In the genomic region with DNA sequence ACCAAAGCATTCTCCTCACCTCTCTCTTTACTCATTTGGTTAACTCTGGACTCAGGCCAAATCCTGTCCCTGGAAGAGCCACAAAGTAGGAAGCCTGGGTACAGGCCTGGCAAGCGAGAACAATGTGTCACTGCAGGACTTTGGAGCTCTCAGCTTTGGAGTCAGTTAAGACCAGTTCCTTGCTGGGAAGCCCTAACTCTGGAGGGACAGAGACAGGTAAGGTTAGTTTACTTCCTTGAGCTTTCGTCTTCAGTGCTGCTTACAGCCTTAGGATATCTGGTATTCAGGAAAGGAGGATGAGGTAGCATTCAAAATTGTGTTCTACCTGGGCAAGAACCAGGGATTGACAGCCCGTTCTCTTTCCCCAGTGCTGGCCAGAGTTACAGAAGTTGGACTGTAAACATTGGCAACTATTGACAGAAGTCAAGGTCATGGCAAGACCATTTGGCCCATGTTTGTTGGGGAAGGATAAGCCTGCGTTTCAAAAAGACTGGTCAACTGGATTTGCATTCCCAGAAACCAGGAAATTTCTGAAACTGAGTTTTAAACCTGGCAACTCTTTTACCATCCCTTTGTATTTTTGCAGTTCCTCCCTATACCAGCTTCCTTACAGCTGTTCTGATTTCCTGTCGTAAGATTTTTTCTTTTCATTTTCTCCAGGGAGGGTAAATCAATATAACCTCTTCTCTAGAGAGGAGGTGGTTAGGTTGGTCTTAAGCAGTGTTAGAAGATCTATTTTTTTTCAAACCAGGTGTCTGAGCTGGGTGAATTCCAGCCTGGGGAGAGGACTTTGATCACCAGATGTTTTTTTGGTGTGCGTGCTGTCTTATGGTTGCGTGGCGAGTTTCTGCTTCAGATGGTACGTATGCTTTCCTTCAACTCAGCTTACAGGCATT, we compare ENCODE assay signal across 1 cellular context.
TF ChIP-seq lines count a peak whose summit lies in the region.

A gene with protein sequence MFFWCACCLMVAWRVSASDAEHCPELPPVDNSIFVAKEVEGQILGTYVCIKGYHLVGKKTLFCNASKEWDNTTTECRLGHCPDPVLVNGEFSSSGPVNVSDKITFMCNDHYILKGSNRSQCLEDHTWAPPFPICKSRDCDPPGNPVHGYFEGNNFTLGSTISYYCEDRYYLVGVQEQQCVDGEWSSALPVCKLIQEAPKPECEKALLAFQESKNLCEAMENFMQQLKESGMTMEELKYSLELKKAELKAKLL (plus strand): TSS at position 130 of the 896 bp plus-strand sequence. CDS start 672 bp downstream, at position 802.

TF ChIP-seq in HepG2, 621 proteins besides CTCF, POLR2A, EP300 and RAD21 (continued from another document and continues in another):
- TF ChIP-seq, protein P1, sequence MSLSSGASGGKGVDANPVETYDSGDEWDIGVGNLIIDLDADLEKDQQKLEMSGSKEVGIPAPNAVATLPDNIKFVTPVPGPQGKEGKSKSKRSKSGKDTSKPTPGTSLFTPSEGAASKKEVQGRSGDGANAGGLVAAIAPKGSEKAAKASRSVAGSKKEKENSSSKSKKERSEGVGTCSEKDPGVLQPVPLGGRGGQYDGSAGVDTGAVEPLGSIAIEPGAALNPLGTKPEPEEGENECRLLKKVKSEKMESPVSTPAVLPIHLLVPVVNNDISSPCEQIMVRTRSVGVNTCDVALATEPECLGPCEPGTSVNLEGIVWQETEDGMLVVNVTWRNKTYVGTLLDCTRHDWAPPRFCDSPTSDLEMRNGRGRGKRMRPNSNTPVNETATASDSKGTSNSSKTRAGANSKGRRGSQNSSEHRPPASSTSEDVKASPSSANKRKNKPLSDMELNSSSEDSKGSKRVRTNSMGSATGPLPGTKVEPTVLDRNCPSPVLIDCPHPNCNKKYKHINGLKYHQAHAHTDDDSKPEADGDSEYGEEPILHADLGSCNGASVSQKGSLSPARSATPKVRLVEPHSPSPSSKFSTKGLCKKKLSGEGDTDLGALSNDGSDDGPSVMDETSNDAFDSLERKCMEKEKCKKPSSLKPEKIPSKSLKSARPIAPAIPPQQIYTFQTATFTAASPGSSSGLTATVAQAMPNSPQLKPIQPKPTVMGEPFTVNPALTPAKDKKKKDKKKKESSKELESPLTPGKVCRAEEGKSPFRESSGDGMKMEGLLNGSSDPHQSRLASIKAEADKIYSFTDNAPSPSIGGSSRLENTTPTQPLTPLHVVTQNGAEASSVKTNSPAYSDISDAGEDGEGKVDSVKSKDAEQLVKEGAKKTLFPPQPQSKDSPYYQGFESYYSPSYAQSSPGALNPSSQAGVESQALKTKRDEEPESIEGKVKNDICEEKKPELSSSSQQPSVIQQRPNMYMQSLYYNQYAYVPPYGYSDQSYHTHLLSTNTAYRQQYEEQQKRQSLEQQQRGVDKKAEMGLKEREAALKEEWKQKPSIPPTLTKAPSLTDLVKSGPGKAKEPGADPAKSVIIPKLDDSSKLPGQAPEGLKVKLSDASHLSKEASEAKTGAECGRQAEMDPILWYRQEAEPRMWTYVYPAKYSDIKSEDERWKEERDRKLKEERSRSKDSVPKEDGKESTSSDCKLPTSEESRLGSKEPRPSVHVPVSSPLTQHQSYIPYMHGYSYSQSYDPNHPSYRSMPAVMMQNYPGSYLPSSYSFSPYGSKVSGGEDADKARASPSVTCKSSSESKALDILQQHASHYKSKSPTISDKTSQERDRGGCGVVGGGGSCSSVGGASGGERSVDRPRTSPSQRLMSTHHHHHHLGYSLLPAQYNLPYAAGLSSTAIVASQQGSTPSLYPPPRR (CRISPR knock-in tag; IDR thresholded peaks at IDR 0.05; ENCODE audit: borderline replicate concordance), result peak; percentile 86
- TF ChIP-seq SOX6 (IDR thresholded peaks at IDR 0.05) (no peak), SOX6 (CRISPR knock-in tag; IDR thresholded peaks at IDR 0.05) (peak; percentile 93), NFE2 (CRISPR knock-in tag; IDR thresholded peaks at IDR 0.05) (no peak), ZNF546 (CRISPR knock-in tag; conservative IDR thresholded peaks at IDR 0.05) (no peak), ZNF501 (CRISPR knock-in tag; IDR thresholded peaks at IDR 0.05) (peak; percentile 65; the same call in 1 of the 2 replicates), MAF1 (CRISPR knock-in tag; IDR thresholded peaks at IDR 0.05; ENCODE audit: borderline replicate concordance) (no peak), ADNP (CRISPR knock-in tag; IDR thresholded peaks at IDR 0.05) (no peak), NCOA5 (CRISPR knock-in tag; IDR thresholded peaks at IDR 0.05) (no peak), HMGA1 (CRISPR knock-in tag; conservative IDR thresholded peaks at IDR 0.05) (no peak), TAF1 (CRISPR knock-in tag; IDR thresholded peaks at IDR 0.05) (peak; percentile 40; the same call in 1 of the 2 replicates), TBP (CRISPR knock-in tag; IDR thresholded peaks at IDR 0.05) (no peak), KAT2B (IDR thresholded peaks at IDR 0.05; ENCODE audit: borderline replicate concordance, low read depth, low read length) (no peak), SSRP1 (CRISPR knock-in tag; IDR thresholded peaks at IDR 0.05) (no peak), HOXA3 (CRISPR knock-in tag; IDR thresholded peaks at IDR 0.05) (peak; percentile 77), ZNF251 (CRISPR knock-in tag; IDR thresholded peaks at IDR 0.05) (no peak), BORCS8-MEF2B (CRISPR knock-in tag; IDR thresholded peaks at IDR 0.05) (no peak), MED13 (CRISPR knock-in tag; IDR thresholded peaks at IDR 0.05) (peak; percentile 50; the same call in 1 of the 2 replicates), NR2C2 (CRISPR knock-in tag; IDR thresholded peaks at IDR 0.05; ENCODE audit: borderline replicate concordance) (peak; percentile 78), NAIF1 (CRISPR knock-in tag; IDR thresholded peaks at IDR 0.05; ENCODE audit: borderline replicate concordance) (peak; percentile 53; the same call in 1 of the 2 replicates), CCAR2 (optimal IDR thresholded peaks at IDR 0.05; ENCODE audit: low read depth, low read length) (no peak), MEF2D (CRISPR knock-in tag; IDR thresholded peaks at IDR 0.05) (peak; percentile 87), ASH2L (IDR thresholded peaks at IDR 0.05; ENCODE audit: insufficient read length, low read depth, low read length) (peak; percentile 99), MBD4 (IDR thresholded peaks at IDR 0.05; ENCODE audit: borderline replicate concordance, low read length) (no peak), ARNTL (CRISPR knock-in tag; IDR thresholded peaks at IDR 0.05) (peak; percentile 68; the same call in 1 of the 2 replicates), SP4 (CRISPR knock-in tag; IDR thresholded peaks at IDR 0.05) (no peak), SIX1 (CRISPR knock-in tag; IDR thresholded peaks at IDR 0.05; ENCODE audit: borderline replicate concordance) (peak; percentile 8; the same call in 1 of the 2 replicates), FOXJ3 (CRISPR knock-in tag; IDR thresholded peaks at IDR 0.05; ENCODE audit: borderline replicate concordance) (peak; percentile 93; the same call in 1 of the 2 replicates), EED (CRISPR knock-in tag; IDR thresholded peaks at IDR 0.05) (no peak), HCFC1 (IDR thresholded peaks at IDR 0.05; ENCODE audit: low read depth, low read length) (no peak), ZNF354B (CRISPR knock-in tag; IDR thresholded peaks at IDR 0.05) (no peak)
- TF ChIP-seq, protein P2, sequence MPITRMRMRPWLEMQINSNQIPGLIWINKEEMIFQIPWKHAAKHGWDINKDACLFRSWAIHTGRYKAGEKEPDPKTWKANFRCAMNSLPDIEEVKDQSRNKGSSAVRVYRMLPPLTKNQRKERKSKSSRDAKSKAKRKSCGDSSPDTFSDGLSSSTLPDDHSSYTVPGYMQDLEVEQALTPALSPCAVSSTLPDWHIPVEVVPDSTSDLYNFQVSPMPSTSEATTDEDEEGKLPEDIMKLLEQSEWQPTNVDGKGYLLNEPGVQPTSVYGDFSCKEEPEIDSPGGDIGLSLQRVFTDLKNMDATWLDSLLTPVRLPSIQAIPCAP (CRISPR knock-in tag; IDR thresholded peaks at IDR 0.05; ENCODE audit: low read depth), result no peak
- TF ChIP-seq, protein P3, sequence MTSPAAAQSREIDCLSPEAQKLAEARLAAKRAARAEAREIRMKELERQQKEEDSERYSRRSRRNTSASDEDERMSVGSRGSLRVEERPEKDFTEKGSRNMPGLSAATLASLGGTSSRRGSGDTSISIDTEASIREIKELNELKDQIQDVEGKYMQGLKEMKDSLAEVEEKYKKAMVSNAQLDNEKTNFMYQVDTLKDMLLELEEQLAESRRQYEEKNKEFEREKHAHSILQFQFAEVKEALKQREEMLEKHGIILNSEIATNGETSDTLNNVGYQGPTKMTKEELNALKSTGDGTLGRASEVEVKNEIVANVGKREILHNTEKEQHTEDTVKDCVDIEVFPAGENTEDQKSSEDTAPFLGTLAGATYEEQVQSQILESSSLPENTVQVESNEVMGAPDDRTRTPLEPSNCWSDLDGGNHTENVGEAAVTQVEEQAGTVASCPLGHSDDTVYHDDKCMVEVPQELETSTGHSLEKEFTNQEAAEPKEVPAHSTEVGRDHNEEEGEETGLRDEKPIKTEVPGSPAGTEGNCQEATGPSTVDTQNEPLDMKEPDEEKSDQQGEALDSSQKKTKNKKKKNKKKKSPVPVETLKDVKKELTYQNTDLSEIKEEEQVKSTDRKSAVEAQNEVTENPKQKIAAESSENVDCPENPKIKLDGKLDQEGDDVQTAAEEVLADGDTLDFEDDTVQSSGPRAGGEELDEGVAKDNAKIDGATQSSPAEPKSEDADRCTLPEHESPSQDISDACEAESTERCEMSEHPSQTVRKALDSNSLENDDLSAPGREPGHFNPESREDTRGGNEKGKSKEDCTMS (CRISPR knock-in tag; conservative IDR thresholded peaks at IDR 0.05), result no peak
- TF ChIP-seq, protein P4, sequence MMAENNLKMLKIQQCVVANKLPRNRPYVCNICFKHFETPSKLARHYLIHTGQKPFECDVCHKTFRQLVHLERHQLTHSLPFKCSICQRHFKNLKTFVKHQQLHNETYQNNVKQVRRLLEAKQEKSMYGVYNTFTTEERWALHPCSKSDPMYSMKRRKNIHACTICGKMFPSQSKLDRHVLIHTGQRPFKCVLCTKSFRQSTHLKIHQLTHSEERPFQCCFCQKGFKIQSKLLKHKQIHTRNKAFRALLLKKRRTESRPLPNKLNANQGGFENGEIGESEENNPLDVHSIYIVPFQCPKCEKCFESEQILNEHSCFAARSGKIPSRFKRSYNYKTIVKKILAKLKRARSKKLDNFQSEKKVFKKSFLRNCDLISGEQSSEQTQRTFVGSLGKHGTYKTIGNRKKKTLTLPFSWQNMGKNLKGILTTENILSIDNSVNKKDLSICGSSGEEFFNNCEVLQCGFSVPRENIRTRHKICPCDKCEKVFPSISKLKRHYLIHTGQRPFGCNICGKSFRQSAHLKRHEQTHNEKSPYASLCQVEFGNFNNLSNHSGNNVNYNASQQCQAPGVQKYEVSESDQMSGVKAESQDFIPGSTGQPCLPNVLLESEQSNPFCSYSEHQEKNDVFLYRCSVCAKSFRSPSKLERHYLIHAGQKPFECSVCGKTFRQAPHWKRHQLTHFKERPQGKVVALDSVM (CRISPR knock-in tag; IDR thresholded peaks at IDR 0.05), result peak; percentile 44; the same call in 1 of the 2 replicates
- TF ChIP-seq, protein P5, sequence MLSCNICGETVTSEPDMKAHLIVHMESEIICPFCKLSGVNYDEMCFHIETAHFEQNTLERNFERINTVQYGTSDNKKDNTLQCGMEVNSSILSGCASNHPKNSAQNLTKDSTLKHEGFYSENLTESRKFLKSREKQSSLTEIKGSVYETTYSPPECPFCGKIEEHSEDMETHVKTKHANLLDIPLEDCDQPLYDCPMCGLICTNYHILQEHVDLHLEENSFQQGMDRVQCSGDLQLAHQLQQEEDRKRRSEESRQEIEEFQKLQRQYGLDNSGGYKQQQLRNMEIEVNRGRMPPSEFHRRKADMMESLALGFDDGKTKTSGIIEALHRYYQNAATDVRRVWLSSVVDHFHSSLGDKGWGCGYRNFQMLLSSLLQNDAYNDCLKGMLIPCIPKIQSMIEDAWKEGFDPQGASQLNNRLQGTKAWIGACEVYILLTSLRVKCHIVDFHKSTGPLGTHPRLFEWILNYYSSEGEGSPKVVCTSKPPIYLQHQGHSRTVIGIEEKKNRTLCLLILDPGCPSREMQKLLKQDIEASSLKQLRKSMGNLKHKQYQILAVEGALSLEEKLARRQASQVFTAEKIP (CRISPR knock-in tag; IDR thresholded peaks at IDR 0.05; ENCODE audit: borderline replicate concordance), result no peak
- TF ChIP-seq, protein P6, sequence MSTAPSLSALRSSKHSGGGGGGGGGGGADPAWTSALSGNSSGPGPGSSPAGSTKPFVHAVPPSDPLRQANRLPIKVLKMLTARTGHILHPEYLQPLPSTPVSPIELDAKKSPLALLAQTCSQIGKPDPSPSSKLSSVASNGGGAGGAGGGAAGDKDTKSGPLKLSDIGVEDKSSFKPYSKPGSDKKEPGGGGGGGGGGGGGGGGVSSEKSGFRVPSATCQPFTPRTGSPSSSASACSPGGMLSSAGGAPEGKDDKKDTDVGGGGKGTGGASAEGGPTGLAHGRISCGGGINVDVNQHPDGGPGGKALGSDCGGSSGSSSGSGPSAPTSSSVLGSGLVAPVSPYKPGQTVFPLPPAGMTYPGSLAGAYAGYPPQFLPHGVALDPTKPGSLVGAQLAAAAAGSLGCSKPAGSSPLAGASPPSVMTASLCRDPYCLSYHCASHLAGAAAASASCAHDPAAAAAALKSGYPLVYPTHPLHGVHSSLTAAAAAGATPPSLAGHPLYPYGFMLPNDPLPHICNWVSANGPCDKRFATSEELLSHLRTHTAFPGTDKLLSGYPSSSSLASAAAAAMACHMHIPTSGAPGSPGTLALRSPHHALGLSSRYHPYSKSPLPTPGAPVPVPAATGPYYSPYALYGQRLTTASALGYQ (CRISPR knock-in tag; IDR thresholded peaks at IDR 0.05), result peak; percentile 82; the same call in 1 of the 2 replicates
- TF ChIP-seq, protein P7, sequence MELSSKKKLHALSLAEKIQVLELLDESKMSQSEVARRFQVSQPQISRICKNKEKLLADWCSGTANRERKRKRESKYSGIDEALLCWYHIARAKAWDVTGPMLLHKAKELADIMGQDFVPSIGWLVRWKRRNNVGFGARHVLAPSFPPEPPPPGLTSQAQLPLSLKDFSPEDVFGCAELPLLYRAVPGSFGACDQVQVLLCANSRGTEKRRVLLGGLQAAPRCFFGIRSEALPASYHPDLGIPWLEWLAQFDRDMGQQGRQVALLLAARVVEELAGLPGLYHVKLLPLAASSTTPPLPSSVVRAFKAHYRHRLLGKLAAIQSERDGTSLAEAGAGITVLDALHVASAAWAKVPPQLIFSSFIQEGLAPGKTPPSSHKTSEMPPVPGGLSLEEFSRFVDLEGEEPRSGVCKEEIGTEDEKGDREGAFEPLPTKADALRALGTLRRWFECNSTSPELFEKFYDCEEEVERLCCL (CRISPR knock-in tag; IDR thresholded peaks at IDR 0.05; ENCODE audit: borderline replicate concordance), result peak; percentile 71; the same call in 1 of the 2 replicates
- TF ChIP-seq, protein P8, sequence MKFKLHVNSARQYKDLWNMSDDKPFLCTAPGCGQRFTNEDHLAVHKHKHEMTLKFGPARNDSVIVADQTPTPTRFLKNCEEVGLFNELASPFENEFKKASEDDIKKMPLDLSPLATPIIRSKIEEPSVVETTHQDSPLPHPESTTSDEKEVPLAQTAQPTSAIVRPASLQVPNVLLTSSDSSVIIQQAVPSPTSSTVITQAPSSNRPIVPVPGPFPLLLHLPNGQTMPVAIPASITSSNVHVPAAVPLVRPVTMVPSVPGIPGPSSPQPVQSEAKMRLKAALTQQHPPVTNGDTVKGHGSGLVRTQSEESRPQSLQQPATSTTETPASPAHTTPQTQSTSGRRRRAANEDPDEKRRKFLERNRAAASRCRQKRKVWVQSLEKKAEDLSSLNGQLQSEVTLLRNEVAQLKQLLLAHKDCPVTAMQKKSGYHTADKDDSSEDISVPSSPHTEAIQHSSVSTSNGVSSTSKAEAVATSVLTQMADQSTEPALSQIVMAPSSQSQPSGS (CRISPR knock-in tag; IDR thresholded peaks at IDR 0.05), result peak; percentile 82
